Comparison of ENCODE assay signal across 8 cellular contexts in genomic region chr4:90575371-90575770, GRCh38.
"Had no signal": no experiment of that assay in that cellular context is flagged by ENCODE, and none has a peak within 500 bp of the region (broad histone marks: within the 10 kb centered on the region; RNA-seq: fewer than 3 reads in every experiment).

No MANE protein-coding gene starts in this region.

- H3K9me3 ChIP-seq: HAP-1 had no signal

- H3K36me3 ChIP-seq: HAP-1 had no signal

- H3K4me3 Mint-ChIP-seq: IgD-negative memory B cell had no signal

- H2AFZ ChIP-seq: GM23248 had no signal

- H3K36me3 Mint-ChIP-seq: IgD-negative memory B cell had no signal

- H3K27ac Mint-ChIP-seq: IgD-negative memory B cell had no signal

- FAIRE-seq: HepG2 had no signal

- H3K9ac ChIP-seq: GM23248 had no signal

- H3K27ac ChIP-seq: GM23248, HL-60 had no signal

- H3K4me3 ChIP-seq: GM23248, HAP-1 had no signal

- DNase-seq: GM23248, GOT3, H7, KBM-7 had no signal

- ATAC-seq: HepG2 had no signal
